ENCODE assay signal across 9 cellular contexts in the genomic region with DNA sequence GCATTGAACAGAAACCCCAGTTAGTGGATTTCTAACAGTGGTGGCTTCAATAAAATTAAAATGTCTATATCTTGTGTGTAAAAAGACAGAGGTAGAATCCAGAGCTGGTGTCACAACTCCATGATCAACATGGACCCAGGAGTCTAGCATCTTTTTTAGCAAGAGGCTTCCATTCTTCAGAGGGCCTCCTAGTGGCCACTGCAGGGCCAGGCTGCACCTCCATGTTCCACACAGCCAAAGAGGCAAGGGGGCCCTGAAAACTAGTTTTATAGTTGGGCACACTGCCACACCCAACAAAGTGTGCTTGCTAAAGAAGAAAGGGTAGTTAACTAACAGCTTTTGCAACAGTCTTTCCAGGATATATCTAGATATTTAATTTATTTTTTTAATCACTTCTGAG. TPM values are rescaled to one million over a fixed set of nuclear protein-coding genes. Genes with fewer than 3 reads are reported as not detected.
DNase-seq lines count a peak whose midpoint lies in the region; ATAC-seq and TF ChIP-seq lines count a peak whose summit lies in the region.
"Had no signal": no experiment of that assay in that cellular context is flagged by ENCODE, and none has a peak within 500 bp of the region (broad histone marks: within the 10 kb centered on the region; RNA-seq: fewer than 3 reads in every experiment).

No MANE protein-coding gene starts in this region.

- H3K27ac ChIP-seq in H9 (ENCODE audit: insufficient read length, low read depth, low read length) (no peak overlapping the region), left lung (no peak overlapping the region), sigmoid colon (no peak overlapping the region)

- no peak overlapping the region for H2BK15ac ChIP-seq in H9 (ENCODE audit: low read depth, low read length)

- DNase-seq in COR-L47 (lab: John Stamatoyannopoulos, UW): peak; percentile 15
- DNase-seq in H9: peak; percentile 65
- DNase-seq in WTC11 (ENCODE audit: low spot score): peak; percentile 55
- DNase-seq in left lung: no peak
- DNase-seq in central memory CD4-positive, alpha-beta T cell: no peak
- DNase-seq in posterior vena cava (ENCODE audit: low spot score): no peak
- DNase-seq in sigmoid colon: no peak

- no peaks in the 10 kb centered on the region for H3K9me3 ChIP-seq in H9 (ENCODE audit: control insufficient read depth, low read depth, low read length)
- peaks cover 0 to 8% of the 10 kb centered on the region in 2 donors for H3K9me3 ChIP-seq in left lung
- H3K9me3 ChIP-seq in sigmoid colon: no peaks in the 10 kb centered on the region

- H4K20me1 ChIP-seq in H9 (ENCODE audit: control insufficient read depth, insufficient read depth, insufficient read length): no peaks in the 10 kb centered on the region

- peaks cover under 1% of the 10 kb centered on the region for H3K23me2 ChIP-seq in H9 (ENCODE audit: insufficient read length, low read depth, low read length, poor library complexity, severe bottlenecking)

- no peaks in the 10 kb centered on the region for H3K79me1 ChIP-seq in H9 (ENCODE audit: insufficient read depth, low read depth, low read length, poor library complexity, severe bottlenecking)

- H3K4me1 Mint-ChIP-seq in H9 (peaks cover 7% of the 10 kb centered on the region in 2 experiments), WTC11 (peaks cover 11% of the 10 kb centered on the region)

- H2BK20ac ChIP-seq in H9 (ENCODE audit: low read depth, low read length, poor library complexity, severe bottlenecking): no peak overlapping the region

- no peak overlapping the region for H3K23ac ChIP-seq in H9 (ENCODE audit: insufficient read length, low read depth, low read length)

- intact Hi-C loops in left lung (cut with DNase I) (no loop called here), posterior vena cava (cut with DNase I) (no loop called here), sigmoid colon (cut with DNase I) (no loop called here)

- H3K9ac ChIP-seq in H9 (ENCODE audit: extremely low read depth, insufficient read length, low read length): no peak overlapping the region

- H3K36me3 ChIP-seq in left lung: peaks cover 0 to 6% of the 10 kb centered on the region in 2 donors
- H3K36me3 ChIP-seq in sigmoid colon: peaks cover 0 to 4% (median 0%) of the 10 kb centered on the region in 4 donors

- H3K79me2 ChIP-seq in H9 (ENCODE audit: insufficient read depth, low read length): no peaks in the 10 kb centered on the region

- no peak overlapping the region for H3K56ac ChIP-seq in H9 (ENCODE audit: insufficient read length, low read depth, low read length)

- H3K27ac Mint-ChIP-seq in H9 (no peak overlapping the region), WTC11 (no peak overlapping the region)
- H3K27ac Mint-ChIP-seq: stimulated activated naive CD8-positive, alpha-beta T cell treated with anti-CD3 and anti-CD28 coated beads, Interleukin-15, Interleukin-2, amounts not matched to agents 100 ng/mL and 50 ng/mL, for 24 hours had no signal

- peaks cover 23% of the 10 kb centered on the region in 2 experiments for H3K9me3 Mint-ChIP-seq in H9
- H3K9me3 Mint-ChIP-seq in WTC11: peaks cover 26% of the 10 kb centered on the region

- H3K4me1 ChIP-seq in H9 (ENCODE audit: insufficient read depth, low read length): 0 out of 2 replicates have a peak, but pooled peaks cover 2% of the 10 kb centered on the region
- H3K4me1 ChIP-seq in left lung: peaks cover 0 to 2% of the 10 kb centered on the region in 2 donors
- H3K4me1 ChIP-seq in sigmoid colon: peaks cover 0 to 3% (median 0%) of the 10 kb centered on the region in 4 donors

- H2BK120ac ChIP-seq in H9 (ENCODE audit: low read depth, low read length, poor library complexity, severe bottlenecking): no peak overlapping the region

- no peak for TF ChIP-seq POLR2A in sigmoid colon (IDR thresholded peaks at IDR 0.05)

- no peak overlapping the region for H2AFZ ChIP-seq in H9 (ENCODE audit: low read length)

- H2BK5ac ChIP-seq in H9 (ENCODE audit: insufficient read length, low read length): no peak overlapping the region

- no peak overlapping the region for H4K8ac ChIP-seq in H9 (replicated peaks; ENCODE audit: insufficient read length, low read depth, low read length)

- H3T11ph ChIP-seq in H9 (ENCODE audit: low read length): no peak overlapping the region

- peak; percentile 83 for TF ChIP-seq CTCF in H9 (conservative IDR thresholded peaks at IDR 0.05)
- TF ChIP-seq CTCF in WTC11 (IDR thresholded peaks at IDR 0.05): peak; percentile 58; the same call in 1 of the 2 replicates
- TF ChIP-seq CTCF in left lung (IDR thresholded peaks at IDR 0.05): peak; percentile 26 to 42
- peak in 1 of 4 experiments; percentile 15 for TF ChIP-seq CTCF in sigmoid colon (IDR thresholded peaks at IDR 0.05)

- no peak overlapping the region for H2AK5ac ChIP-seq in H9 (ENCODE audit: insufficient read length, low read length)

- H3K27me3 Mint-ChIP-seq in H9 (ENCODE audit: low read depth) (peaks cover 4% of the 10 kb centered on the region), WTC11 (ENCODE audit: low read depth) (peaks cover 3% of the 10 kb centered on the region)
- H3K27me3 Mint-ChIP-seq: stimulated activated naive CD8-positive, alpha-beta T cell treated with anti-CD3 and anti-CD28 coated beads, Interleukin-15, Interleukin-2, amounts not matched to agents 100 ng/mL and 50 ng/mL, for 24 hours had no signal

- no peak overlapping the region for H4K5ac ChIP-seq in H9 (ENCODE audit: insufficient read length, low read depth, low read length)

- H3K14ac ChIP-seq in H9 (ENCODE audit: insufficient read depth, low read length): no peak overlapping the region

- no peaks in the 10 kb centered on the region for H3K27me3 ChIP-seq in H9 (ENCODE audit: insufficient read depth, low read length)
- H3K27me3 ChIP-seq in left lung: no peaks in the 10 kb centered on the region
- no peaks in the 10 kb centered on the region for H3K27me3 ChIP-seq in sigmoid colon

- no peak overlapping the region for H3K4me3 Mint-ChIP-seq in H9
- no peak overlapping the region for H3K4me3 Mint-ChIP-seq in WTC11
- H3K4me3 Mint-ChIP-seq: stimulated activated naive CD8-positive, alpha-beta T cell treated with anti-CD3 and anti-CD28 coated beads, Interleukin-15, Interleukin-2, amounts not matched to agents 100 ng/mL and 50 ng/mL, for 24 hours had no signal

- POLR2A ChIA-PET in WTC11 (lab: Charles Lee): no interaction called here

- H3K18ac ChIP-seq in H9 (ENCODE audit: insufficient read length, low read depth, low read length): no peak overlapping the region

- ATAC-seq in WTC11: peak; percentile 89
- peak; percentile 45 for ATAC-seq in left lung
- ATAC-seq in HG02970 (IDR thresholded peaks at IDR 0.05; ENCODE audit: low FRiP score, unreplicated experiment): no peak

- TF ChIP-seq EP300 in sigmoid colon (IDR thresholded peaks at IDR 0.05): no peak

- H3K36me3 Mint-ChIP-seq in H9 (ENCODE audit: insufficient read depth in 1 of 3, low read depth in 3 of 3) (peaks cover 16 to 25% (median 23%) of the 10 kb centered on the region in 3 experiments), WTC11 (peaks cover 25% of the 10 kb centered on the region)

- no peak overlapping the region for H4K91ac ChIP-seq in H9 (ENCODE audit: insufficient read length, low read depth, low read length)

- no peak overlapping the region for H3K4me2 ChIP-seq in H9 (ENCODE audit: insufficient read depth, insufficient read length, low read length)

- CTCF ChIA-PET in WTC11 (lab: Charles Lee): interaction anchor here (0.6 to 1.3 kb wide), 7 partner anchors 9 to 505 kb away, joined by 3 to 11 read pairs (median 3); a partner anchor contains a TSS

- no peak overlapping the region for H2BK12ac ChIP-seq in H9 (ENCODE audit: insufficient read length, low read depth, low read length)

- no peak overlapping the region for H3K4ac ChIP-seq in H9 (ENCODE audit: low read depth, low read length)

- H3K4me3 ChIP-seq in left lung: no peak overlapping the region
- no peak overlapping the region for H3K4me3 ChIP-seq in sigmoid colon

TF ChIP-seq in WTC11, 78 proteins besides CTCF, POLR2A, EP300 and RAD21 (continues in another document):
- TF ChIP-seq, protein P1, sequence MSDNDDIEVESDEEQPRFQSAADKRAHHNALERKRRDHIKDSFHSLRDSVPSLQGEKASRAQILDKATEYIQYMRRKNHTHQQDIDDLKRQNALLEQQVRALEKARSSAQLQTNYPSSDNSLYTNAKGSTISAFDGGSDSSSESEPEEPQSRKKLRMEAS (CRISPR knock-in tag; IDR thresholded peaks at IDR 0.05): no peak
- TF ChIP-seq RORB (CRISPR knock-in tag; IDR thresholded peaks at IDR 0.05): no peak
- no peak for TF ChIP-seq FOXK1 (CRISPR knock-in tag; IDR thresholded peaks at IDR 0.05)
- no peak for TF ChIP-seq ZNF138 (CRISPR knock-in tag; conservative IDR thresholded peaks at IDR 0.05)
- TF ChIP-seq, protein P2, sequence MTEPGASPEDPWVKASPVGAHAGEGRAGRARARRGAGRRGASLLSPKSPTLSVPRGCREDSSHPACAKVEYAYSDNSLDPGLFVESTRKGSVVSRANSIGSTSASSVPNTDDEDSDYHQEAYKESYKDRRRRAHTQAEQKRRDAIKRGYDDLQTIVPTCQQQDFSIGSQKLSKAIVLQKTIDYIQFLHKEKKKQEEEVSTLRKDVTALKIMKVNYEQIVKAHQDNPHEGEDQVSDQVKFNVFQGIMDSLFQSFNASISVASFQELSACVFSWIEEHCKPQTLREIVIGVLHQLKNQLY (CRISPR knock-in tag; IDR thresholded peaks at IDR 0.05): no peak
- no peak for TF ChIP-seq ZNF317 (CRISPR knock-in tag; IDR thresholded peaks at IDR 0.05; ENCODE audit: borderline replicate concordance, low read depth)
- TF ChIP-seq, protein P3, sequence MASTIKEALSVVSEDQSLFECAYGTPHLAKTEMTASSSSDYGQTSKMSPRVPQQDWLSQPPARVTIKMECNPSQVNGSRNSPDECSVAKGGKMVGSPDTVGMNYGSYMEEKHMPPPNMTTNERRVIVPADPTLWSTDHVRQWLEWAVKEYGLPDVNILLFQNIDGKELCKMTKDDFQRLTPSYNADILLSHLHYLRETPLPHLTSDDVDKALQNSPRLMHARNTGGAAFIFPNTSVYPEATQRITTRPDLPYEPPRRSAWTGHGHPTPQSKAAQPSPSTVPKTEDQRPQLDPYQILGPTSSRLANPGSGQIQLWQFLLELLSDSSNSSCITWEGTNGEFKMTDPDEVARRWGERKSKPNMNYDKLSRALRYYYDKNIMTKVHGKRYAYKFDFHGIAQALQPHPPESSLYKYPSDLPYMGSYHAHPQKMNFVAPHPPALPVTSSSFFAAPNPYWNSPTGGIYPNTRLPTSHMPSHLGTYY (CRISPR knock-in tag; IDR thresholded peaks at IDR 0.05): no peak
- TF ChIP-seq FOXP1 (CRISPR knock-in tag; IDR thresholded peaks at IDR 0.05; ENCODE audit: borderline replicate concordance): no peak
- no peak for TF ChIP-seq TCF7 (CRISPR knock-in tag; IDR thresholded peaks at IDR 0.05; ENCODE audit: low read depth)
- TF ChIP-seq ESRRA (CRISPR knock-in tag; IDR thresholded peaks at IDR 0.05; ENCODE audit: borderline replicate concordance): no peak

RNA-seq across cellular contexts. Expression of a gene that starts 12.9 kb away (rescaled TPM):
- 1.5 and 2.9 TPM in 2 replicates for total RNA-seq in H9 (2021)
- total RNA-seq in WTC11 (2021): 3.8 to 5.3 TPM (median 3.8 TPM) in 3 replicates
- total RNA-seq in left lung: 10 to 100 TPM; 12.4 to 13.4 TPM
- total RNA-seq in posterior vena cava: 10 to 100 TPM; 10.1 to 10.4 TPM
- 10 to 100 TPM; 17.7 to 34.9 (median 20.9) TPM for total RNA-seq in sigmoid colon
- polyA plus RNA-seq in sigmoid colon: 10 to 100 TPM in 1 of 3 donors, 1 to 10 TPM in 2; 7.8 to 13.2 (median 8.8) TPM

Comparison
In these comparisons a context has a peak if more than half of its experiments do, and no peak if none do; other contexts are left out.
1. DNase-seq: peak in COR-L47 (single experiment), H9 (single experiment) and WTC11 (single experiment); none in left lung (0 of 2), central memory CD4-positive, alpha-beta T cell (single experiment), posterior vena cava (single experiment) and sigmoid colon (single experiment).